ENCODE assay signal across 1 cellular context in the genomic region with DNA sequence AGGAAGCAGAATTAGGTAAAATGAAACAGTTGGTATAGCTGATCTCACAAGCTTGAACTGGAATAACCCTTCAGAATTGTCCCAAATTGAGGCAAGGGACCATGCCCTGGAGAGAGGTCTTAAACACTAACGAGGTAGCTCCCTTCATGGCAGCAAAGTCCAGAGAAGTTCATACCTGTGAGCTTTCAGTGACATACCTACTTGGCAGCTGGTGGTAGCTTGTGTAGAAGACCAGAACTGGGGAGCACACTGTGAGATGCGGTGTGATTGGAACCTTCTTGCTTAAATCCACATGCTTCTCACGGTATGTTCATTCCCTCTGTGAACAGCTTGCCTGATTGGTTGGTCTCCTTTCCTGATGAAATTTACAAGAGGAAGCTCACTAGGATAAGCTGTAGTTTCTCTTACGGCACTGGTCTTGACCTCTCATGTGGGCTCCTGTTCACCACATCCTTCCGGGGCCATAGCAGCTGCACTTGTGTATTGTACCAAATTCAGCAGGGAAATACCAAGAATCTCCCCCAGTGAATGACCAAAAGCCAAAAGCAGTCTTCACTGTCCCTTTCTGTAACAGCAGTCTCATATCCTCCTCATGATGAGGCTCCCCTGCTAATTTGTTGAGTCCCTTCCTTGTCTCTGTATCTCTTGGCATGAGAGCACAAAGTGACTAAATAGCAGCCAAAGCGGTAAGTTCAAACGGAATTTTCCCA.
TF ChIP-seq lines count a peak whose summit lies in the region.

No MANE protein-coding gene starts in this region.

TF ChIP-seq in GM12878, 131 proteins besides CTCF, POLR2A, EP300 and RAD21 (continued from another document and continues in another):
- no peak for TF ChIP-seq ZNF207 (IDR thresholded peaks at IDR 0.05; ENCODE audit: borderline replicate concordance)
- TF ChIP-seq ASH2L (IDR thresholded peaks at IDR 0.05; ENCODE audit: borderline replicate concordance, low read depth) = no peak
- TF ChIP-seq RBBP5 (conservative IDR thresholded peaks at IDR 0.05) = no peak
- TF ChIP-seq, protein P1, sequence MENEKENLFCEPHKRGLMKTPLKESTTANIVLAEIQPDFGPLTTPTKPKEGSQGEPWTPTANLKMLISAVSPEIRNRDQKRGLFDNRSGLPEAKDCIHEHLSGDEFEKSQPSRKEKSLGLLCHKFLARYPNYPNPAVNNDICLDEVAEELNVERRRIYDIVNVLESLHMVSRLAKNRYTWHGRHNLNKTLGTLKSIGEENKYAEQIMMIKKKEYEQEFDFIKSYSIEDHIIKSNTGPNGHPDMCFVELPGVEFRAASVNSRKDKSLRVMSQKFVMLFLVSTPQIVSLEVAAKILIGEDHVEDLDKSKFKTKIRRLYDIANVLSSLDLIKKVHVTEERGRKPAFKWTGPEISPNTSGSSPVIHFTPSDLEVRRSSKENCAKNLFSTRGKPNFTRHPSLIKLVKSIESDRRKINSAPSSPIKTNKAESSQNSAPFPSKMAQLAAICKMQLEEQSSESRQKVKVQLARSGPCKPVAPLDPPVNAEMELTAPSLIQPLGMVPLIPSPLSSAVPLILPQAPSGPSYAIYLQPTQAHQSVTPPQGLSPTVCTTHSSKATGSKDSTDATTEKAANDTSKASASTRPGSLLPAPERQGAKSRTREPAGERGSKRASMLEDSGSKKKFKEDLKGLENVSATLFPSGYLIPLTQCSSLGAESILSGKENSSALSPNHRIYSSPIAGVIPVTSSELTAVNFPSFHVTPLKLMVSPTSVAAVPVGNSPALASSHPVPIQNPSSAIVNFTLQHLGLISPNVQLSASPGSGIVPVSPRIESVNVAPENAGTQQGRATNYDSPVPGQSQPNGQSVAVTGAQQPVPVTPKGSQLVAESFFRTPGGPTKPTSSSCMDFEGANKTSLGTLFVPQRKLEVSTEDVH (IDR thresholded peaks at IDR 0.05; ENCODE audit: low read depth, partially characterized antibody) = no peak
- TF ChIP-seq, protein P2, sequence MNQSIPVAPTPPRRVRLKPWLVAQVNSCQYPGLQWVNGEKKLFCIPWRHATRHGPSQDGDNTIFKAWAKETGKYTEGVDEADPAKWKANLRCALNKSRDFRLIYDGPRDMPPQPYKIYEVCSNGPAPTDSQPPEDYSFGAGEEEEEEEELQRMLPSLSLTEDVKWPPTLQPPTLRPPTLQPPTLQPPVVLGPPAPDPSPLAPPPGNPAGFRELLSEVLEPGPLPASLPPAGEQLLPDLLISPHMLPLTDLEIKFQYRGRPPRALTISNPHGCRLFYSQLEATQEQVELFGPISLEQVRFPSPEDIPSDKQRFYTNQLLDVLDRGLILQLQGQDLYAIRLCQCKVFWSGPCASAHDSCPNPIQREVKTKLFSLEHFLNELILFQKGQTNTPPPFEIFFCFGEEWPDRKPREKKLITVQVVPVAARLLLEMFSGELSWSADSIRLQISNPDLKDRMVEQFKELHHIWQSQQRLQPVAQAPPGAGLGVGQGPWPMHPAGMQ (IDR thresholded peaks at IDR 0.05; ENCODE audit: borderline replicate concordance) = no peak
- TF ChIP-seq NFXL1 (IDR thresholded peaks at IDR 0.05; ENCODE audit: borderline replicate concordance) = no peak
- TF ChIP-seq, protein P3, sequence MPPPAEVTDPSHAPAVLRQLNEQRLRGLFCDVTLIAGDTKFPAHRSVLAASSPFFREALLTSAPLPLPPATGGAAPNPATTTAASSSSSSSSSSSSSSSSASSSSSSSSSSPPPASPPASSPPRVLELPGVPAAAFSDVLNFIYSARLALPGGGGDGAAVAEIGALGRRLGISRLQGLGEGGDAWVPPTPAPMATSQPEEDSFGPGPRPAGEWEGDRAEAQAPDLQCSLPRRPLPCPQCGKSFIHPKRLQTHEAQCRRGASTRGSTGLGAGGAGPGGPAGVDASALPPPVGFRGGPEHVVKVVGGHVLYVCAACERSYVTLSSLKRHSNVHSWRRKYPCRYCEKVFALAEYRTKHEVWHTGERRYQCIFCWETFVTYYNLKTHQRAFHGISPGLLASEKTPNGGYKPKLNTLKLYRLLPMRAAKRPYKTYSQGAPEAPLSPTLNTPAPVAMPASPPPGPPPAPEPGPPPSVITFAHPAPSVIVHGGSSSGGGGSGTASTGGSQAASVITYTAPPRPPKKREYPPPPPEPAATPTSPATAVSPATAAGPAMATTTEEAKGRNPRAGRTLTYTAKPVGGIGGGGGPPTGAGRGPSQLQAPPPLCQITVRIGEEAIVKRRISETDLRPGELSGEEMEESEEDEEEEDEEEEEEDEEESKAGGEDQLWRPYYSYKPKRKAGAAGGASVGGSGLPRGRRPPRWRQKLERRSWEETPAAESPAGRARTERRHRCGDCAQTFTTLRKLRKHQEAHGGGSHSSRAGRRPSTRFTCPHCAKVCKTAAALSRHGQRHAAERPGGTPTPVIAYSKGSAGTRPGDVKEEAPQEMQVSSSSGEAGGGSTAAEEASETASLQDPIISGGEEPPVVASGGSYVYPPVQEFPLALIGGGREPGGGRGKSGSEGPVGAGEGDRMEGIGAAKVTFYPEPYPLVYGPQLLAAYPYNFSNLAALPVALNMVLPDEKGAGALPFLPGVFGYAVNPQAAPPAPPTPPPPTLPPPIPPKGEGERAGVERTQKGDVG (CRISPR knock-in tag; IDR thresholded peaks at IDR 0.05) = no peak
- no peak for TF ChIP-seq STAT1 (conservative IDR thresholded peaks at IDR 0.05)
- peak; percentile 78 for TF ChIP-seq FOXM1 (IDR thresholded peaks at IDR 0.05; ENCODE audit: low read depth, low read length)
- TF ChIP-seq, protein P4, sequence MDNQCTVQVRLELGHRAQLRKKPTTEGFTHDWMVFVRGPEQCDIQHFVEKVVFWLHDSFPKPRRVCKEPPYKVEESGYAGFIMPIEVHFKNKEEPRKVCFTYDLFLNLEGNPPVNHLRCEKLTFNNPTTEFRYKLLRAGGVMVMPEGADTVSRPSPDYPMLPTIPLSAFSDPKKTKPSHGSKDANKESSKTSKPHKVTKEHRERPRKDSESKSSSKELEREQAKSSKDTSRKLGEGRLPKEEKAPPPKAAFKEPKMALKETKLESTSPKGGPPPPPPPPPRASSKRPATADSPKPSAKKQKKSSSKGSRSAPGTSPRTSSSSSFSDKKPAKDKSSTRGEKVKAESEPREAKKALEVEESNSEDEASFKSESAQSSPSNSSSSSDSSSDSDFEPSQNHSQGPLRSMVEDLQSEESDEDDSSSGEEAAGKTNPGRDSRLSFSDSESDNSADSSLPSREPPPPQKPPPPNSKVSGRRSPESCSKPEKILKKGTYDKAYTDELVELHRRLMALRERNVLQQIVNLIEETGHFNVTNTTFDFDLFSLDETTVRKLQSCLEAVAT (IDR thresholded peaks at IDR 0.05) = 0 out of 2 replicates have a peak, but pooled peaks have one; percentile 48
- no peak for TF ChIP-seq CHD1 (IDR thresholded peaks at IDR 0.05; ENCODE audit: low read depth, low read length)
- TF ChIP-seq SIX5 (IDR thresholded peaks at IDR 0.05; ENCODE audit: low read depth, low read length, severe bottlenecking) = no peak
- peak; percentile 37 for TF ChIP-seq SP1 (IDR thresholded peaks at IDR 0.05; ENCODE audit: low read depth, low read length)
- TF ChIP-seq ZBED1 (IDR thresholded peaks at IDR 0.05; ENCODE audit: borderline replicate concordance) = no peak
- TF ChIP-seq, protein P5, sequence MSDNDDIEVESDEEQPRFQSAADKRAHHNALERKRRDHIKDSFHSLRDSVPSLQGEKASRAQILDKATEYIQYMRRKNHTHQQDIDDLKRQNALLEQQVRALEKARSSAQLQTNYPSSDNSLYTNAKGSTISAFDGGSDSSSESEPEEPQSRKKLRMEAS (IDR thresholded peaks at IDR 0.05; ENCODE audit: low read depth, low read length) = no peak
- TF ChIP-seq HDAC6 (IDR thresholded peaks at IDR 0.05; ENCODE audit: unreplicated experiment) = no peak
- 0 out of 2 replicates have a peak, but pooled peaks have one; percentile 15 for TF ChIP-seq CREB1 (IDR thresholded peaks at IDR 0.05; ENCODE audit: low read depth)
- peak in 1 of 2 experiments; percentile 74; a peak in 2 of 4 replicates for TF ChIP-seq ETV6 (conservative IDR thresholded peaks at IDR 0.05 in 1 of 2, IDR thresholded peaks at IDR 0.05 in 1 of 2; ENCODE audit: borderline replicate concordance in 1 of 2, low read depth in 1 of 2)
- TF ChIP-seq MYB (IDR thresholded peaks at IDR 0.05; ENCODE audit: borderline replicate concordance, low read depth, low read length) = no peak
- TF ChIP-seq, protein P6, sequence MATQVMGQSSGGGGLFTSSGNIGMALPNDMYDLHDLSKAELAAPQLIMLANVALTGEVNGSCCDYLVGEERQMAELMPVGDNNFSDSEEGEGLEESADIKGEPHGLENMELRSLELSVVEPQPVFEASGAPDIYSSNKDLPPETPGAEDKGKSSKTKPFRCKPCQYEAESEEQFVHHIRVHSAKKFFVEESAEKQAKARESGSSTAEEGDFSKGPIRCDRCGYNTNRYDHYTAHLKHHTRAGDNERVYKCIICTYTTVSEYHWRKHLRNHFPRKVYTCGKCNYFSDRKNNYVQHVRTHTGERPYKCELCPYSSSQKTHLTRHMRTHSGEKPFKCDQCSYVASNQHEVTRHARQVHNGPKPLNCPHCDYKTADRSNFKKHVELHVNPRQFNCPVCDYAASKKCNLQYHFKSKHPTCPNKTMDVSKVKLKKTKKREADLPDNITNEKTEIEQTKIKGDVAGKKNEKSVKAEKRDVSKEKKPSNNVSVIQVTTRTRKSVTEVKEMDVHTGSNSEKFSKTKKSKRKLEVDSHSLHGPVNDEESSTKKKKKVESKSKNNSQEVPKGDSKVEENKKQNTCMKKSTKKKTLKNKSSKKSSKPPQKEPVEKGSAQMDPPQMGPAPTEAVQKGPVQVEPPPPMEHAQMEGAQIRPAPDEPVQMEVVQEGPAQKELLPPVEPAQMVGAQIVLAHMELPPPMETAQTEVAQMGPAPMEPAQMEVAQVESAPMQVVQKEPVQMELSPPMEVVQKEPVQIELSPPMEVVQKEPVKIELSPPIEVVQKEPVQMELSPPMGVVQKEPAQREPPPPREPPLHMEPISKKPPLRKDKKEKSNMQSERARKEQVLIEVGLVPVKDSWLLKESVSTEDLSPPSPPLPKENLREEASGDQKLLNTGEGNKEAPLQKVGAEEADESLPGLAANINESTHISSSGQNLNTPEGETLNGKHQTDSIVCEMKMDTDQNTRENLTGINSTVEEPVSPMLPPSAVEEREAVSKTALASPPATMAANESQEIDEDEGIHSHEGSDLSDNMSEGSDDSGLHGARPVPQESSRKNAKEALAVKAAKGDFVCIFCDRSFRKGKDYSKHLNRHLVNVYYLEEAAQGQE (IDR thresholded peaks at IDR 0.05; ENCODE audit: low read depth, low read length) = no peak
- TF ChIP-seq MXI1 (IDR thresholded peaks at IDR 0.05; ENCODE audit: low read depth, low read length) = no peak
- TF ChIP-seq, protein P7, sequence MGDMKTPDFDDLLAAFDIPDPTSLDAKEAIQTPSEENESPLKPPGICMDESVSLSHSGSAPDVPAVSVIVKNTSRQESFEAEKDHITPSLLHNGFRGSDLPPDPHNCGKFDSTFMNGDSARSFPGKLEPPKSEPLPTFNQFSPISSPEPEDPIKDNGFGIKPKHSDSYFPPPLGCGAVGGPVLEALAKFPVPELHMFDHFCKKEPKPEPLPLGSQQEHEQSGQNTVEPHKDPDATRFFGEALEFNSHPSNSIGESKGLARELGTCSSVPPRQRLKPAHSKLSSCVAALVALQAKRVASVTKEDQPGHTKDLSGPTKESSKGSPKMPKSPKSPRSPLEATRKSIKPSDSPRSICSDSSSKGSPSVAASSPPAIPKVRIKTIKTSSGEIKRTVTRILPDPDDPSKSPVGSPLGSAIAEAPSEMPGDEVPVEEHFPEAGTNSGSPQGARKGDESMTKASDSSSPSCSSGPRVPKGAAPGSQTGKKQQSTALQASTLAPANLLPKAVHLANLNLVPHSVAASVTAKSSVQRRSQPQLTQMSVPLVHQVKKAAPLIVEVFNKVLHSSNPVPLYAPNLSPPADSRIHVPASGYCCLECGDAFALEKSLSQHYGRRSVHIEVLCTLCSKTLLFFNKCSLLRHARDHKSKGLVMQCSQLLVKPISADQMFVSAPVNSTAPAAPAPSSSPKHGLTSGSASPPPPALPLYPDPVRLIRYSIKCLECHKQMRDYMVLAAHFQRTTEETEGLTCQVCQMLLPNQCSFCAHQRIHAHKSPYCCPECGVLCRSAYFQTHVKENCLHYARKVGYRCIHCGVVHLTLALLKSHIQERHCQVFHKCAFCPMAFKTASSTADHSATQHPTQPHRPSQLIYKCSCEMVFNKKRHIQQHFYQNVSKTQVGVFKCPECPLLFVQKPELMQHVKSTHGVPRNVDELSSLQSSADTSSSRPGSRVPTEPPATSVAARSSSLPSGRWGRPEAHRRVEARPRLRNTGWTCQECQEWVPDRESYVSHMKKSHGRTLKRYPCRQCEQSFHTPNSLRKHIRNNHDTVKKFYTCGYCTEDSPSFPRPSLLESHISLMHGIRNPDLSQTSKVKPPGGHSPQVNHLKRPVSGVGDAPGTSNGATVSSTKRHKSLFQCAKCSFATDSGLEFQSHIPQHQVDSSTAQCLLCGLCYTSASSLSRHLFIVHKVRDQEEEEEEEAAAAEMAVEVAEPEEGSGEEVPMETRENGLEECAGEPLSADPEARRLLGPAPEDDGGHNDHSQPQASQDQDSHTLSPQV (IDR thresholded peaks at IDR 0.05) = no peak
- TF ChIP-seq, protein P8, sequence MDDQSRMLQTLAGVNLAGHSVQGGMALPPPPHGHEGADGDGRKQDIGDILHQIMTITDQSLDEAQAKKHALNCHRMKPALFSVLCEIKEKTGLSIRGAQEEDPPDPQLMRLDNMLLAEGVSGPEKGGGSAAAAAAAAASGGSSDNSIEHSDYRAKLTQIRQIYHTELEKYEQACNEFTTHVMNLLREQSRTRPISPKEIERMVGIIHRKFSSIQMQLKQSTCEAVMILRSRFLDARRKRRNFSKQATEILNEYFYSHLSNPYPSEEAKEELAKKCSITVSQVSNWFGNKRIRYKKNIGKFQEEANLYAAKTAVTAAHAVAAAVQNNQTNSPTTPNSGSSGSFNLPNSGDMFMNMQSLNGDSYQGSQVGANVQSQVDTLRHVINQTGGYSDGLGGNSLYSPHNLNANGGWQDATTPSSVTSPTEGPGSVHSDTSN (IDR thresholded peaks at IDR 0.05; ENCODE audit: insufficient replicate concordance, low read depth, low read length) = no peak
- TF ChIP-seq GABPA (IDR thresholded peaks at IDR 0.05; ENCODE audit: low read depth) = 0 out of 2 replicates have a peak, but pooled peaks have one; percentile 20
- TF ChIP-seq, protein P9, sequence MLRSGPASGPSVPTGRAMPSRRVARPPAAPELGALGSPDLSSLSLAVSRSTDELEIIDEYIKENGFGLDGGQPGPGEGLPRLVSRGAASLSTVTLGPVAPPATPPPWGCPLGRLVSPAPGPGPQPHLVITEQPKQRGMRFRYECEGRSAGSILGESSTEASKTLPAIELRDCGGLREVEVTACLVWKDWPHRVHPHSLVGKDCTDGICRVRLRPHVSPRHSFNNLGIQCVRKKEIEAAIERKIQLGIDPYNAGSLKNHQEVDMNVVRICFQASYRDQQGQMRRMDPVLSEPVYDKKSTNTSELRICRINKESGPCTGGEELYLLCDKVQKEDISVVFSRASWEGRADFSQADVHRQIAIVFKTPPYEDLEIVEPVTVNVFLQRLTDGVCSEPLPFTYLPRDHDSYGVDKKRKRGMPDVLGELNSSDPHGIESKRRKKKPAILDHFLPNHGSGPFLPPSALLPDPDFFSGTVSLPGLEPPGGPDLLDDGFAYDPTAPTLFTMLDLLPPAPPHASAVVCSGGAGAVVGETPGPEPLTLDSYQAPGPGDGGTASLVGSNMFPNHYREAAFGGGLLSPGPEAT (IDR thresholded peaks at IDR 0.05; ENCODE audit: low read depth) = peak; percentile 96
- TF ChIP-seq NFIC (IDR thresholded peaks at IDR 0.05; ENCODE audit: low read depth, low read length) = peak; percentile 68
- TF ChIP-seq, protein P10, sequence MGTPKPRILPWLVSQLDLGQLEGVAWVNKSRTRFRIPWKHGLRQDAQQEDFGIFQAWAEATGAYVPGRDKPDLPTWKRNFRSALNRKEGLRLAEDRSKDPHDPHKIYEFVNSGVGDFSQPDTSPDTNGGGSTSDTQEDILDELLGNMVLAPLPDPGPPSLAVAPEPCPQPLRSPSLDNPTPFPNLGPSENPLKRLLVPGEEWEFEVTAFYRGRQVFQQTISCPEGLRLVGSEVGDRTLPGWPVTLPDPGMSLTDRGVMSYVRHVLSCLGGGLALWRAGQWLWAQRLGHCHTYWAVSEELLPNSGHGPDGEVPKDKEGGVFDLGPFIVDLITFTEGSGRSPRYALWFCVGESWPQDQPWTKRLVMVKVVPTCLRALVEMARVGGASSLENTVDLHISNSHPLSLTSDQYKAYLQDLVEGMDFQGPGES (IDR thresholded peaks at IDR 0.05) = no peak
- TF ChIP-seq FOS (IDR thresholded peaks at IDR 0.05; ENCODE audit: borderline replicate concordance, extremely low read depth, insufficient read length) = no peak
- peak; percentile 85 for TF ChIP-seq MTA2 (IDR thresholded peaks at IDR 0.05; ENCODE audit: low read depth)
